23 cellular contexts compared by ENCODE assay signal in genomic region chr2:53549497-53549896, GRCh38.
"Had no signal": no experiment of that assay in that cellular context is flagged by ENCODE, and none has a peak within 500 bp of the region (broad histone marks: within the 10 kb centered on the region; RNA-seq: fewer than 3 reads in every experiment).

No MANE protein-coding gene starts in this region.

- H3K4me3 ChIP-seq: ascending aorta, body of pancreas, K562 had no signal

- DNase-seq: activated CD4-positive, alpha-beta T cell treated with anti-CD3 and anti-CD28 coated beads for 4 hours; activated CD4-positive, alpha-beta T cell treated with anti-CD3 and anti-CD28 coated beads, Interleukin-2, amount 50 U/mL, for 4 hours; activated CD8-positive, alpha-beta memory T cell treated with anti-CD3 and anti-CD28 coated beads, Interleukin-2, amount 50 U/mL, for 48 hours; activated CD8-positive, alpha-beta T cell treated with anti-CD3 and anti-CD28 coated beads, Interleukin-2, amount 10 ng/mL, durations not matched to agents 7 days and 5 days; activated naive CD4-positive, alpha-beta T cell; activated naive CD8-positive, alpha-beta T cell treated with anti-CD3 and anti-CD28 coated beads, Interleukin-2, amount 50 U/mL, for 24 hours; activated T-cell treated with anti-CD3 and anti-CD28 coated beads, Interleukin-2, amount 50 U/mL, for 1 hour; amniotic stem cell; body of pancreas; Karpas-422; MM.1S; NCI-H1105; NCI-H1436; NCI-H187; NCI-H2081; NCI-H446; NCI-H524 treated with DMSO at 0.1 percent for 48 hours; NCI-H748 treated with DMSO at 0.1 percent for 48 hours had no signal

- H3K27me3 ChIP-seq: ascending aorta, body of pancreas had no signal

- H3K4me1 ChIP-seq: ascending aorta, body of pancreas had no signal

- H3K27ac ChIP-seq: ascending aorta, body of pancreas had no signal

- ATAC-seq: activated CD4-positive, CD25-positive, alpha-beta regulatory T cell treated with anti-CD3 and anti-CD28 coated beads, Interleukin-2, amount 50 U/mL, for 24 hours; activated CD8-positive, alpha-beta T cell treated with anti-CD3 and anti-CD28 coated beads, Interleukin-2, amount 10 ng/mL, durations not matched to agents 7 days and 5 days; activated naive CD4-positive, alpha-beta T cell treated with anti-CD3 and anti-CD28 coated beads, Interleukin-2, amount 50 U/mL, for 72 hours; activated naive CD8-positive, alpha-beta T cell treated with anti-CD3 and anti-CD28 coated beads, Interleukin-2, amount 50 U/mL, for 24 hours; body of pancreas; K562 had no signal

- FAIRE-seq: bronchial epithelial cell, K562 had no signal

- H3K9me3 ChIP-seq: ascending aorta had no signal

- H3K36me3 ChIP-seq: ascending aorta had no signal
